In the genomic region with DNA sequence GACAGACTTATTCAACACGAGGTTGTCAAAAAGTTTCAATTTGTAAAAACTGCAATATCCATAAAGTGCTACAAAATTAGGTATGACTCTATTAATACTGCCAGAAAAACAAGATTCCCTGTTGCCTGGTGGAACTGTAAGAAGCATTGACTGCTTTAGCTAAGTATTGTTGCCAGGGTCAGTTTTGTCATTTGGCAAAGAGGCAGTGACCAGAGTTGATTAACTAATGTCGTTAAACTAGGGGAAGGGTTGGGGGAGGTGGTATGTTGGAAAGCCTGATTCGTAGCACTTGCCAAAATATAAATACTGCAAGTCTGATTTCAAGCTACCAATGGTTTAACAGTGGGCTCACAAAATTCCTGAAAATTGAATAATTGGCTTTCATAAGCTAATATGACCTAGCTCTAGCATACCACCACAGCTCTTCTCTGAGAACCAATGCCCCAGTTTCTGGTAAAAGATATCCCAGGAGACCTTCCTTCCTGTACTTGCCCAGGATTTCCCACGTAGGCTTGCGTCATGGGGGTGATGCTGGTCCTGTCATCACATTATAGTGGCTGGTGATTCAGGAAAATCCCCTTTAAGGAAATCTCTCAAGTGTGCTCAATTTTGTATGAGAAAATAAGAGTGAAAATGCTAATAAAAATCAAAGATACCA, we compare ENCODE assay signal across 19 cellular contexts.
"Had no signal": no experiment of that assay in that cellular context is flagged by ENCODE, and none has a peak within 500 bp of the region (broad histone marks: within the 10 kb centered on the region; RNA-seq: fewer than 3 reads in every experiment).

No MANE protein-coding gene starts in this region.

- H3K9me3 ChIP-seq: mucosa of descending colon, tibial nerve, uterus had no signal

- DNase-seq: activated CD4-positive, alpha-beta T cell treated with anti-CD3 and anti-CD28 coated beads, Interleukin-2, amount 10 ng/mL, durations not matched to agents 7 days and 5 days; activated CD4-positive, CD25-positive, alpha-beta regulatory T cell; activated CD8-positive, alpha-beta memory T cell treated with anti-CD3 and anti-CD28 coated beads, Interleukin-2, amount 50 U/mL, for 48 hours; activated gamma-delta T cell treated with Interleukin-2 at 50 U/mL for 16 hours; amygdala; head of caudate nucleus; immature natural killer cell; left colon; mammary epithelial cell; mucosa of descending colon; naive thymus-derived CD4-positive, alpha-beta T cell; stimulated activated CD4-positive, alpha-beta T cell treated with anti-CD3 and anti-CD28 coated beads, Interleukin-2, amount 100 ng/mL, for 48 hours; T-helper 2 cell; uterus had no signal

- H3K36me3 ChIP-seq: tibial nerve, uterus had no signal

- H3K27ac ChIP-seq: coronary artery, tibial nerve, uterus had no signal

- ATAC-seq: esophagus mucosa; left colon; mucosa of descending colon; naive thymus-derived CD4-positive, alpha-beta T cell; stimulated activated memory B cell treated with anti-CD40 and anti-IgM and Interleukin-4, amounts not matched to agents 10 μg/mL and 1 μg/mL and 100 μg/mL, for 72 hours had no signal

- H3K27me3 ChIP-seq: tibial nerve, uterus had no signal

- H3K4me1 ChIP-seq: tibial nerve, uterus had no signal

- FAIRE-seq: frontal cortex had no signal

- H3K4me3 ChIP-seq: coronary artery, mucosa of descending colon, tibial nerve, uterus had no signal
